20 cellular contexts compared by ENCODE assay signal in genomic region chr3:31289592-31289991, GRCh38.
DNase-seq lines count a peak whose midpoint lies in the region; ATAC-seq and TF ChIP-seq lines count a peak whose summit lies in the region.
"Had no signal": no experiment of that assay in that cellular context is flagged by ENCODE, and none has a peak within 500 bp of the region (broad histone marks: within the 10 kb centered on the region; RNA-seq: fewer than 3 reads in every experiment).

No MANE protein-coding gene starts in this region.

- DNase-seq in activated CD4-positive, alpha-beta memory T cell treated with anti-CD3 and anti-CD28 coated beads, Interleukin-2, amount 10 ng/mL, durations not matched to agents 7 days and 5 days: no peak
- DNase-seq in activated CD4-positive, alpha-beta memory T cell treated with anti-CD3 and anti-CD28 coated beads for 36 hours: no peak
- DNase-seq in OCI-LY7 (ENCODE audit: low spot score) (no peak), fibroblast of villous mesenchyme (ENCODE audit: low read depth) (peak; percentile 13), spleen (no peak), posterior vena cava (ENCODE audit: low spot score) (no peak), GF-D8 (lab: John Stamatoyannopoulos, UW) (no peak)
- DNase-seq: activated CD4-positive, alpha-beta T cell treated with anti-CD3 and anti-CD28 coated beads for 1 hour; EL; HFFc6; hypothalamus; NCI-H1048; NK-92 treated with Interleukin-12 subunit alpha and Interleukin-12 subunit beta, amount 100 ng/mL, for 24 hours; small intestine; T-cell had no signal

- no peaks in the 10 kb centered on the region for H3K27me3 Mint-ChIP-seq in activated CD4-positive, alpha-beta memory T cell treated with anti-CD3 and anti-CD28 coated beads, Interleukin-2, amount 10 ng/mL, durations not matched to agents 7 days and 5 days
- H3K27me3 Mint-ChIP-seq in activated CD4-positive, alpha-beta memory T cell treated with anti-CD3 and anti-CD28 coated beads for 36 hours: no peaks in the 10 kb centered on the region
- H3K27me3 Mint-ChIP-seq: stimulated activated memory B cell treated with anti-CD40 and anti-IgM and Interleukin-4, amounts not matched to agents 10 μg/mL and 1 μg/mL and 100 μg/mL, for 72 hours; T-cell had no signal

- H3K36me3 ChIP-seq in OCI-LY7 (ENCODE audit: insufficient read depth, low read length): no peaks in the 10 kb centered on the region
- no peaks in the 10 kb centered on the region for H3K36me3 ChIP-seq in spleen
- H3K36me3 ChIP-seq: cardiac muscle cell had no signal

- POLR2A ChIA-PET in activated CD4-positive, alpha-beta memory T cell treated with anti-CD3 and anti-CD28 coated beads, Interleukin-2, amount 10 ng/mL, durations not matched to agents 7 days and 5 days (lab: Charles Lee): no interaction called here
- POLR2A ChIA-PET in activated CD4-positive, alpha-beta memory T cell treated with anti-CD3 and anti-CD28 coated beads for 36 hours (lab: Charles Lee): no interaction called here
- POLR2A ChIA-PET in OCI-LY7 (lab: Charles Lee): no interaction called here

- peaks cover 34% of the 10 kb centered on the region for H3K36me3 Mint-ChIP-seq in activated CD4-positive, alpha-beta memory T cell treated with anti-CD3 and anti-CD28 coated beads, Interleukin-2, amount 10 ng/mL, durations not matched to agents 7 days and 5 days (ENCODE audit: low read depth)
- H3K36me3 Mint-ChIP-seq in activated CD4-positive, alpha-beta memory T cell treated with anti-CD3 and anti-CD28 coated beads for 36 hours: no peaks in the 10 kb centered on the region
- H3K36me3 Mint-ChIP-seq: stimulated activated memory B cell treated with anti-CD40 and anti-IgM and Interleukin-4, amounts not matched to agents 10 μg/mL and 1 μg/mL and 100 μg/mL, for 72 hours; T-cell had no signal

- TF ChIP-seq POLR2A in spleen (IDR thresholded peaks at IDR 0.05): no peak

- H4K20me1 ChIP-seq in OCI-LY7 (ENCODE audit: insufficient read depth, low read length): no peaks in the 10 kb centered on the region

- no peaks in the 10 kb centered on the region for H3K79me2 ChIP-seq in OCI-LY7 (ENCODE audit: insufficient read depth, low read depth, low read length)
- H3K79me2 ChIP-seq: parathyroid adenoma had no signal

- CTCF ChIA-PET in activated CD4-positive, alpha-beta memory T cell treated with anti-CD3 and anti-CD28 coated beads, Interleukin-2, amount 10 ng/mL, durations not matched to agents 7 days and 5 days (lab: Charles Lee): no interaction called here
- CTCF ChIA-PET in activated CD4-positive, alpha-beta memory T cell treated with anti-CD3 and anti-CD28 coated beads for 36 hours (lab: Charles Lee): no interaction called here
- CTCF ChIA-PET in OCI-LY7 (lab: Charles Lee; ENCODE audit: unreplicated experiment): no interaction called here

- H3K4me2 ChIP-seq in OCI-LY7 (ENCODE audit: low read length): no peak overlapping the region

- intact Hi-C loops in activated CD4-positive, alpha-beta memory T cell treated with anti-CD3 and anti-CD28 coated beads for 36 hours (cut with micrococcal nuclease): loop anchor here (5.0 kb wide), 1 partner anchor 37 kb away; no protein-coding TSS in a partner anchor
- intact Hi-C loops in OCI-LY7 (cut with micrococcal nuclease; ENCODE audit: unreplicated experiment): no loop called here
- intact Hi-C loops in spleen (cut with DNase I; ENCODE audit: low total_unique reads): no loop called here
- intact Hi-C loops in posterior vena cava (cut with DNase I): no loop called here

- no peak overlapping the region for H3K4me3 Mint-ChIP-seq in activated CD4-positive, alpha-beta memory T cell treated with anti-CD3 and anti-CD28 coated beads, Interleukin-2, amount 10 ng/mL, durations not matched to agents 7 days and 5 days
- H3K4me3 Mint-ChIP-seq in activated CD4-positive, alpha-beta memory T cell treated with anti-CD3 and anti-CD28 coated beads for 36 hours: no peak overlapping the region
- H3K4me3 Mint-ChIP-seq: HFFc6; stimulated activated memory B cell treated with anti-CD40 and anti-IgM and Interleukin-4, amounts not matched to agents 10 μg/mL and 1 μg/mL and 100 μg/mL, for 72 hours; T-cell had no signal

- no peak overlapping the region for H3K27ac ChIP-seq in OCI-LY7 (ENCODE audit: low read depth, low read length, poor library complexity, severe bottlenecking)
- peak overlapping the region in 6 of 8 donors; percentile 20 to 44 (median 38) for H3K27ac ChIP-seq in spleen
- H3K27ac ChIP-seq: cardiac muscle cell, parathyroid adenoma had no signal

- peaks cover 2% of the 10 kb centered on the region for H3K4me1 ChIP-seq in OCI-LY7 (ENCODE audit: insufficient read depth, low read length, poor library complexity, severe bottlenecking)
- H3K4me1 ChIP-seq in spleen: peaks cover 0 to 19% (median 13%) of the 10 kb centered on the region in 6 donors
- H3K4me1 ChIP-seq: parathyroid adenoma had no signal

- H3K4me1 Mint-ChIP-seq in activated CD4-positive, alpha-beta memory T cell treated with anti-CD3 and anti-CD28 coated beads, Interleukin-2, amount 10 ng/mL, durations not matched to agents 7 days and 5 days: peaks cover 52% of the 10 kb centered on the region
- peaks cover 29% of the 10 kb centered on the region for H3K4me1 Mint-ChIP-seq in activated CD4-positive, alpha-beta memory T cell treated with anti-CD3 and anti-CD28 coated beads for 36 hours (ENCODE audit: low read depth)
- H3K4me1 Mint-ChIP-seq: stimulated activated memory B cell treated with anti-CD40 and anti-IgM and Interleukin-4, amounts not matched to agents 10 μg/mL and 1 μg/mL and 100 μg/mL, for 72 hours had no signal

- H3K9me3 ChIP-seq in OCI-LY7 (ENCODE audit: low read length): no peaks in the 10 kb centered on the region
- H3K9me3 ChIP-seq in spleen: no peaks in the 10 kb centered on the region

- ATAC-seq in activated CD4-positive, CD25-positive, alpha-beta regulatory T cell treated with anti-CD3 and anti-CD28 coated beads, Interleukin-2, amount 50 U/mL, for 24 hours: no peak
- ATAC-seq: Right ventricle myocardium inferior; stimulated activated memory B cell treated with anti-CD40 and anti-IgM and Interleukin-4, amounts not matched to agents 10 μg/mL and 1 μg/mL and 100 μg/mL, for 72 hours; T-cell had no signal

- H3K9me2 ChIP-seq in OCI-LY7 (ENCODE audit: insufficient read depth, low read length): no peaks in the 10 kb centered on the region

- H3K27ac Mint-ChIP-seq in activated CD4-positive, alpha-beta memory T cell treated with anti-CD3 and anti-CD28 coated beads, Interleukin-2, amount 10 ng/mL, durations not matched to agents 7 days and 5 days: peak overlapping the region; percentile 82
- H3K27ac Mint-ChIP-seq in activated CD4-positive, alpha-beta memory T cell treated with anti-CD3 and anti-CD28 coated beads for 36 hours: no peak overlapping the region
- H3K27ac Mint-ChIP-seq: stimulated activated memory B cell treated with anti-CD40 and anti-IgM and Interleukin-4, amounts not matched to agents 10 μg/mL and 1 μg/mL and 100 μg/mL, for 72 hours had no signal

- peak overlapping the region; percentile 62 for H2AFZ ChIP-seq in OCI-LY7 (ENCODE audit: low read length)
- H2AFZ ChIP-seq: parathyroid adenoma had no signal

- H3K27me3 ChIP-seq in spleen (replicated peaks in 1 of 7): no peaks in the 10 kb centered on the region
- H3K27me3 ChIP-seq: cardiac muscle cell had no signal

- H3K4me3 ChIP-seq in OCI-LY7 (ENCODE audit: low read depth, low read length, poor library complexity, severe bottlenecking) (no peak overlapping the region), fibroblast of villous mesenchyme (ENCODE audit: low read depth, low read length) (no peak overlapping the region), spleen (no peak overlapping the region)
- H3K4me3 ChIP-seq: cardiac muscle cell had no signal

- BruUV-seq in OCI-LY7 (replicated peaks; lab: Mats Ljungman, UMichigan): no TSS peak

- H3K9me3 Mint-ChIP-seq in activated CD4-positive, alpha-beta memory T cell treated with anti-CD3 and anti-CD28 coated beads, Interleukin-2, amount 10 ng/mL, durations not matched to agents 7 days and 5 days: peaks cover 15% of the 10 kb centered on the region
- no peaks in the 10 kb centered on the region for H3K9me3 Mint-ChIP-seq in activated CD4-positive, alpha-beta memory T cell treated with anti-CD3 and anti-CD28 coated beads for 36 hours
- H3K9me3 Mint-ChIP-seq: HFFc6; stimulated activated memory B cell treated with anti-CD40 and anti-IgM and Interleukin-4, amounts not matched to agents 10 μg/mL and 1 μg/mL and 100 μg/mL, for 72 hours; T-cell had no signal

- WGBS in spleen, 5 donors: 30 to 36% (median 30%) methylated on average over 4 of the region's 4 CpGs

- TF ChIP-seq CTCF in OCI-LY7 (conservative IDR thresholded peaks at IDR 0.05; ENCODE audit: low read length): no peak
- TF ChIP-seq CTCF in fibroblast of villous mesenchyme (IDR thresholded peaks at IDR 0.05; ENCODE audit: insufficient read depth, low read depth, low read length): no peak
- no peak for TF ChIP-seq CTCF in spleen (IDR thresholded peaks at IDR 0.05 in 8 of 11, conservative IDR thresholded peaks at IDR 0.05 in 3 of 11)
